Comparison of ENCODE assay signal across 11 cellular contexts in the genomic region with DNA sequence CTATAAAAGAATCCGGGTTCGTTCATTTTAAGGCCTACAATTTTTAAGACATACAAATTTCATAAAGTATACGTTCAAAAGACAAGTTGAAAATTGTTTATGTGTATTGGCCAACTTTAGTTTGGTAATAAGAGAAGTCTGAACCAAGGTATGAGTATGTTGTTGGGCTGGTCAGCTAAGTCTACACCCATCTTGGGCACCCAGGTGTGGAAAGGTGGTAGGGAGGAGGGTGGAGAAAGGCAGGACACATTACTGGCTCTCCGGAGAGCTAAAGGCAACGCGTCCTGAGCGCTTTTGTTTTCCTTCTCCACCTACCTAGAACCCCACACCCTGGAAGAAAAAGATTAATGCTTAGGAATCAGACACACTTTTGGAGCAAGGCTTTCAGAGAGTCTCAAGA. TPM values are rescaled to one million over a fixed set of nuclear protein-coding genes. Genes with fewer than 3 reads are reported as not detected.
A peak's percentile ranks its signal among the peaks of the same experiment; 100 is the strongest.
DNase-seq lines count a peak whose midpoint lies in the region; ATAC-seq, FAIRE-seq and TF ChIP-seq lines count a peak whose summit lies in the region.
"Had no signal": no experiment of that assay in that cellular context is flagged by ENCODE, and none has a peak within 500 bp of the region (broad histone marks: within the 10 kb centered on the region; RNA-seq: fewer than 3 reads in every experiment).

No MANE protein-coding gene starts in this region.

- peaks cover 36% of the 10 kb centered on the region for H3K79me2 ChIP-seq in KMS-11 (ENCODE audit: insufficient read depth, low read depth)

- H3K27ac Mint-ChIP-seq in Calu3 (ENCODE audit: unreplicated experiment) (peak overlapping the region; percentile 96), natural killer cell (peak overlapping the region; percentile 75 to 95)

- H3K27me3 Mint-ChIP-seq in Calu3 (ENCODE audit: unreplicated experiment) (no peaks in the 10 kb centered on the region), natural killer cell (ENCODE audit: low read depth in 2 of 2) (no peaks in the 10 kb centered on the region)
- H3K27me3 Mint-ChIP-seq: activated CD4-positive, alpha-beta memory T cell treated with anti-CD3 and anti-CD28 coated beads, Interleukin-2, amount 10 ng/mL, durations not matched to agents 7 days and 5 days had no signal

- CTCF ChIA-PET in Calu3 (lab: Charles Lee), result interaction anchor here (0.9 kb wide), 1 partner anchor 24 kb away, joined by 3 read pairs; no protein-coding TSS in a partner anchor

- ATAC-seq in natural killer cell (no peak), GM19035 (IDR thresholded peaks at IDR 0.05; ENCODE audit: unreplicated experiment) (no peak), GM18498 (IDR thresholded peaks at IDR 0.05; ENCODE audit: unreplicated experiment) (no peak)

- H3K9ac ChIP-seq in KMS-11, result no peak overlapping the region
- H3K9ac ChIP-seq: BLaER1 had no signal

- H3K36me3 Mint-ChIP-seq in Calu3 (ENCODE audit: insufficient read depth, unreplicated experiment), result peaks cover 38% of the 10 kb centered on the region
- no peaks in the 10 kb centered on the region for H3K36me3 Mint-ChIP-seq in natural killer cell

- H3K27me3 ChIP-seq in KMS-11 (ENCODE audit: insufficient read depth, low read depth) (no peaks in the 10 kb centered on the region), bronchial epithelial cell (ENCODE audit: control insufficient read depth, insufficient read depth, low read length) (no peaks in the 10 kb centered on the region)
- H3K27me3 ChIP-seq: BLaER1, upper lobe of right lung had no signal

- no peak overlapping the region for H3K27ac ChIP-seq in KMS-11
- H3K27ac ChIP-seq: BLaER1, upper lobe of right lung had no signal

- H2AFZ ChIP-seq in KMS-11 (ENCODE audit: low read depth), result peak overlapping the region; percentile 71

- H3K4me1 ChIP-seq in KMS-11 (ENCODE audit: low read depth, poor library complexity, severe bottlenecking), result peaks cover 24% of the 10 kb centered on the region

- no TSS peak for BruUV-seq in Calu3 (replicated peaks; lab: Mats Ljungman, UMichigan)

- H3K4me3 ChIP-seq in KMS-11 (IDR thresholded peaks at IDR 0.05; ENCODE audit: insufficient read depth, low read depth, low read length) (no peak overlapping the region), bronchial epithelial cell (ENCODE audit: low read depth, low read length) (no peak overlapping the region)

- no peaks in the 10 kb centered on the region for H4K20me1 ChIP-seq in KMS-11 (ENCODE audit: insufficient read depth)

- no peaks in the 10 kb centered on the region for H3K9me3 Mint-ChIP-seq in Calu3 (ENCODE audit: low read depth, unreplicated experiment)
- H3K9me3 Mint-ChIP-seq in natural killer cell, result no peaks in the 10 kb centered on the region
- H3K9me3 Mint-ChIP-seq: activated CD4-positive, alpha-beta memory T cell treated with anti-CD3 and anti-CD28 coated beads, Interleukin-2, amount 10 ng/mL, durations not matched to agents 7 days and 5 days had no signal

- peak overlapping the region; percentile 94 for H3K4me3 Mint-ChIP-seq in Calu3 (ENCODE audit: low read depth, unreplicated experiment)
- peak overlapping the region; percentile 91 for H3K4me3 Mint-ChIP-seq in natural killer cell

- peaks cover 14% of the 10 kb centered on the region for H3K4me1 Mint-ChIP-seq in Calu3 (ENCODE audit: low read depth, unreplicated experiment)
- H3K4me1 Mint-ChIP-seq in natural killer cell, result peaks cover 21 to 31% of the 10 kb centered on the region in 2 donors

- H3K36me3 ChIP-seq in KMS-11 (ENCODE audit: insufficient read depth), result no peaks in the 10 kb centered on the region
- no peaks in the 10 kb centered on the region for H3K36me3 ChIP-seq in bronchial epithelial cell (ENCODE audit: control insufficient read depth, insufficient read depth, low read length)
- H3K36me3 ChIP-seq: BLaER1, upper lobe of right lung had no signal

- no peak for FAIRE-seq in bronchial epithelial cell (lab: Jason Lieb, UNC)

- intact Hi-C loops in Calu3 (cut with micrococcal nuclease; ENCODE audit: unreplicated experiment) (loop anchor here (2.0 kb wide), 1 partner anchor 58 kb away; no protein-coding TSS in a partner anchor), natural killer cell (cut with micrococcal nuclease) (loop anchor here (2.0 kb wide), 1 partner anchor 556 kb away; a partner anchor contains a TSS)

- H3K4me2 ChIP-seq in KMS-11, result peak overlapping the region; percentile 92; the same call in 1 of the 2 replicates

- no peak for TF ChIP-seq CTCF in Calu3 (IDR thresholded peaks at IDR 0.05; ENCODE audit: unreplicated experiment)
- no peak for TF ChIP-seq CTCF in KMS-11 (conservative IDR thresholded peaks at IDR 0.05; ENCODE audit: low read depth, low read length)
- no peak for TF ChIP-seq CTCF in bronchial epithelial cell (IDR thresholded peaks at IDR 0.05; ENCODE audit: insufficient read depth, low read length, severe bottlenecking)
- TF ChIP-seq CTCF in natural killer cell (IDR thresholded peaks at IDR 0.05), result no peak

- no peak for DNase-seq in Calu3
- peak; percentile 50 for DNase-seq in bronchial epithelial cell (ENCODE audit: low read depth)
- DNase-seq in natural killer cell, result no peak
- DNase-seq in T-helper 9 cell, result no peak
- DNase-seq: stimulated activated CD4-positive, alpha-beta T cell treated with anti-CD3 and anti-CD28 coated beads, Interleukin-1b, Interleukin-23, amount 100 ng/mL, for 48 hours had no signal

RNA-seq across cellular contexts. Expression of a gene that starts 0.9 kb away (rescaled TPM):
- 26.2 and 27.3 TPM in 2 replicates for total RNA-seq in Calu3 (2022)
- 22.9 and 38.1 TPM in 2 replicates for total RNA-seq in bronchial epithelial cell
- total RNA-seq in natural killer cell, result 100 to 1,000 TPM in 1 of 3 donors, 10 to 100 TPM in 2; 42.3 to 141 (median 65.0) TPM
